Comparison of ENCODE assay signal across 1 cellular context in genomic region chr4:31518796-31519250, GRCh38.
TF ChIP-seq lines count a peak whose summit lies in the region.

No MANE protein-coding gene starts in this region.

TF ChIP-seq in HEK293, 187 proteins besides CTCF, POLR2A, EP300 and RAD21 (continued from another document):
- TF ChIP-seq, protein P1, sequence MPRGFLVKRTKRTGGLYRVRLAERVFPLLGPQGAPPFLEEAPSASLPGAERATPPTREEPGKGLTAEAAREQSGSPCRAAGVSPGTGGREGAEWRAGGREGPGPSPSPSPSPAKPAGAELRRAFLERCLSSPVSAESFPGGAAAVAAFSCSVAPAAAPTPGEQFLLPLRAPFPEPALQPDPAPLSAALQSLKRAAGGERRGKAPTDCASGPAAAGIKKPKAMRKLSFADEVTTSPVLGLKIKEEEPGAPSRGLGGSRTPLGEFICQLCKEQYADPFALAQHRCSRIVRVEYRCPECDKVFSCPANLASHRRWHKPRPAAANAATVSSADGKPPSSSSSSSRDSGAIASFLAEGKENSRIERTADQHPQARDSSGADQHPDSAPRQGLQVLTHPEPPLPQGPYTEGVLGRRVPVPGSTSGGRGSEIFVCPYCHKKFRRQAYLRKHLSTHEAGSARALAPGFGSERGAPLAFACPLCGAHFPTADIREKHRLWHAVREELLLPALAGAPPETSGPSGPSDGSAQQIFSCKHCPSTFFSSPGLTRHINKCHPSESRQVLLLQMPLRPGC (tag by site-specific recombination; IDR thresholded peaks at IDR 0.05): 0 out of 2 replicates have a peak, but pooled peaks have one; percentile 51
- TF ChIP-seq, protein P2, sequence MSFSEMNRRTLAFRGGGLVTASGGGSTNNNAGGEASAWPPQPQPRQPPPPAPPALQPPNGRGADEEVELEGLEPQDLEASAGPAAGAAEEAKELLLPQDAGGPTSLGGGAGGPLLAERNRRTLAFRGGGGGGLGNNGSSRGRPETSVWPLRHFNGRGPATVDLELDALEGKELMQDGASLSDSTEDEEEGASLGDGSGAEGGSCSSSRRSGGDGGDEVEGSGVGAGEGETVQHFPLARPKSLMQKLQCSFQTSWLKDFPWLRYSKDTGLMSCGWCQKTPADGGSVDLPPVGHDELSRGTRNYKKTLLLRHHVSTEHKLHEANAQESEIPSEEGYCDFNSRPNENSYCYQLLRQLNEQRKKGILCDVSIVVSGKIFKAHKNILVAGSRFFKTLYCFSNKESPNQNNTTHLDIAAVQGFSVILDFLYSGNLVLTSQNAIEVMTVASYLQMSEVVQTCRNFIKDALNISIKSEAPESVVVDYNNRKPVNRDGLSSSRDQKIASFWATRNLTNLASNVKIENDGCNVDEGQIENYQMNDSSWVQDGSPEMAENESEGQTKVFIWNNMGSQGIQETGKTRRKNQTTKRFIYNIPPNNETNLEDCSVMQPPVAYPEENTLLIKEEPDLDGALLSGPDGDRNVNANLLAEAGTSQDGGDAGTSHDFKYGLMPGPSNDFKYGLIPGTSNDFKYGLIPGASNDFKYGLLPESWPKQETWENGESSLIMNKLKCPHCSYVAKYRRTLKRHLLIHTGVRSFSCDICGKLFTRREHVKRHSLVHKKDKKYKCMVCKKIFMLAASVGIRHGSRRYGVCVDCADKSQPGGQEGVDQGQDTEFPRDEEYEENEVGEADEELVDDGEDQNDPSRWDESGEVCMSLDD (tag by site-specific recombination; IDR thresholded peaks at IDR 0.05): no peak
- TF ChIP-seq ZNF561 (tag by site-specific recombination; IDR thresholded peaks at IDR 0.05; ENCODE audit: borderline replicate concordance) (no peak), ZNF623 (tag by site-specific recombination; IDR thresholded peaks at IDR 0.05) (no peak)
TF ChIP-seq in HEK293: peak in this region for 17.
